10 cellular contexts compared by ENCODE assay signal in the genomic region with DNA sequence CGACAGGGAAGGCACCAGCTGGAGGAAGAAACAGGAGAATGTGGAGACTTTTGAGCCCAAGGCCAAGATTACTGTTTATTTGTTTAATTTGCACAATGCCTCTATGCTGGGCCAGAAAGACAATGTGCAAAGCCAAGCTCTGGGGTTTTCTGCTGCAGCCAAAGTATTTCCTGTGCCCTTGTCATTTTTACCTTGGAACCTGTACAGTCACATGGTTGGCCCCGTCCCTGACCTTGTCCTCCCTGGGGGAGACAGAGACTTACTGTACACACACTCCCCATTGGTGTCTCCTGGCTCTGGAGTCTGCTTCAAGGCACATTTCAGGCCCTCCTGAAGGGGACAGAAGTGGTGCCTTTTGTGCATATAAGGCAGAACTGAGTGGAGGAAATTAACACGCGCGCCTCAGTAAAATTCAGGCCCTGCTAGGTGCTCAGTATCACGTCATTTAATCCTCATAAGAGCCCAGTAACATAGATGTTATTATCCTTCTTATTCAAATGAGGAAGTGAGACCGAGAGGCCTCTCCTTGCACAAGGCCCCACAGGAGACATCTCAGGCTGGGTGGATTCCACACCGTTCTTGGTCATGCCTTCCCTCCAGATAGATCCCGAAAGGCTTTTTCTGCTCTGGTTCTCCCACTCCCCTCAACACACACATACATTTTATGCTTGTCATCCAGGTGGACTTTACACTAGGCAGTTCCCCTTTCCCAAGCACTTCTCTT. TPM values are rescaled to one million over a fixed set of nuclear protein-coding genes. Genes with fewer than 3 reads are reported as not detected.
A peak's percentile ranks its signal among the peaks of the same experiment; 100 is the strongest.
DNase-seq lines count a peak whose midpoint lies in the region; ATAC-seq, FAIRE-seq and TF ChIP-seq lines count a peak whose summit lies in the region.
"Had no signal": no experiment of that assay in that cellular context is flagged by ENCODE, and none has a peak within 500 bp of the region (broad histone marks: within the 10 kb centered on the region; RNA-seq: fewer than 3 reads in every experiment).

No MANE protein-coding gene starts in this region.

- no peak overlapping the region for H3K4me3 ChIP-seq in pancreas

- no peaks in the 10 kb centered on the region for H3K36me3 ChIP-seq in pancreas
- H3K36me3 ChIP-seq: WERI-Rb-1 had no signal

- DNase-seq in MV-4-11 (lab: John Stamatoyannopoulos, UW) = peak; percentile 86
- peak in 1 of 6 donors; percentile 61 for DNase-seq in pancreas
- DNase-seq in stimulated activated CD4-positive, alpha-beta T cell treated with anti-CD3 and anti-CD28 coated beads, Interleukin-12 subunit alpha, Interleukin-12 subunit beta, amount 100 ng/mL, for 4 hours = no peak
- no peak for DNase-seq in anterior cingulate cortex (lab: John Stamatoyannopoulos, UW)
- DNase-seq in cerebellum (ENCODE audit: low spot score) = no peak
- DNase-seq: left cardiac atrium, NCI-H526, WERI-Rb-1 had no signal

- H3K9me3 ChIP-seq in pancreas = no peaks in the 10 kb centered on the region

- TF ChIP-seq CTCF in pancreas (IDR thresholded peaks at IDR 0.05) = no peak

- no peak for FAIRE-seq in pancreas (lab: Jason Lieb, UNC)

- H3K27ac ChIP-seq in pancreas = peak overlapping the region in 1 of 4 donors; percentile 40
- H3K27ac ChIP-seq: WERI-Rb-1 had no signal

- intact Hi-C loops in pancreas (cut with DNase I) = no loop called here

- ATAC-seq in GM19043 (IDR thresholded peaks at IDR 0.05; ENCODE audit: low read depth, unreplicated experiment) = peak; percentile 69
- peak; percentile 83 for ATAC-seq in HG02798 (IDR thresholded peaks at IDR 0.05; ENCODE audit: poor library complexity, unreplicated experiment)
- peak; percentile 26 to 78 (median 61) for ATAC-seq in pancreas

- no peaks in the 10 kb centered on the region for H3K27me3 ChIP-seq in pancreas

- H3K4me1 ChIP-seq in pancreas = peaks cover 4 to 24% (median 18%) of the 10 kb centered on the region in 3 donors

- 54% methylated on average over 9 of the region's 9 CpGs for WGBS in pancreas, 2 donors

RNA-seq across cellular contexts. Expression of a gene that starts 21.1 kb away (rescaled TPM):
- 10 to 100 TPM in 2 of 6 donors, 1 to 10 TPM in 4; 5.0 to 17.0 (median 8.8) TPM for total RNA-seq in pancreas
- 1 to 10 TPM; 5.4 to 6.9 TPM for polyA plus RNA-seq in pancreas
- 11.1 TPM for total RNA-seq in cerebellum

RNA-seq across cellular contexts. Expression of a gene that starts 36.9 kb away (rescaled TPM):
- 10 to 100 TPM; 14.8 to 27.0 (median 16.8) TPM for total RNA-seq in pancreas
- polyA plus RNA-seq in pancreas = 10 to 100 TPM; 12.2 to 15.9 TPM
- total RNA-seq in cerebellum = 7.0 TPM
